11 cellular contexts compared by ENCODE assay signal in the genomic region with DNA sequence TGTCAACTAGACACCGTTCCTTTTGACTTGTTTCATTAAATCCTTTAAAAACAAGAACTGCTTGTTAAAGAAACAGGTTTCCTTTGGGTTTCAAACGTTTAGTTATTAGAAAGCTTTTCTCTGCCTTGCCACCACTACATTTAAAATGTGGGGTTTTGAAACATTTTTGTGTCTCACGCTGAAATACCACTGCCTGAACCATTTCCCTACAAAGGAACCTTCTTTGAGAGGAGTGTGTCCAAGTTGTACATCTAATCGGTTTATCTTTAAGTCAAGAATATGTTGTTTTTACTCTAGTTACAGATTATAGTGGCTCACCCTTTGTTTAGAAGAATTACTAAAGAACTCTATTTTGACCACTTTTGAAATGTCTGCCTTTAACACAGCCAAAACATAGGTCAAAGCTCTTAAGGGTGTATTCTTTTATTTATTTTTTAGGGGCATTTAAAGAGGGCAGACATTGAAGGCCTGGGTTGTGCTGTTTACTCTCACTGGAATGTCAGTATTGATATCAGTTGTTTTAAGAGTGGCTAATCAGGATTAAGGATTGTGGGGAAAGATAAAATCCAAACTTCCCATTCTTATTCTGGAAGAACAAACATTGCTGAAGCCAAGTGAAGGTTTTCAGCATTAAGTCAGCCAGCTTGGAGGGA.
DNase-seq lines count a peak whose midpoint lies in the region; ATAC-seq, FAIRE-seq and TF ChIP-seq lines count a peak whose summit lies in the region.
"Had no signal": no experiment of that assay in that cellular context is flagged by ENCODE, and none has a peak within 500 bp of the region (broad histone marks: within the 10 kb centered on the region; RNA-seq: fewer than 3 reads in every experiment).

No MANE protein-coding gene starts in this region.

- H3K4me3 ChIP-seq in astrocyte (ENCODE audit: insufficient read depth, low read depth, low read length) (no peak overlapping the region), lower lobe of right lung (no peak overlapping the region), thyroid gland (replicated peaks in 1 of 3) (no peak overlapping the region)
- H3K4me3 ChIP-seq: skin epidermis had no signal

- no peak for TF ChIP-seq POLR2A in thyroid gland (IDR thresholded peaks at IDR 0.05)

- H3K36me3 Mint-ChIP-seq in activated naive CD4-positive, alpha-beta T cell treated with anti-CD3 and anti-CD28 coated beads, Interleukin-2, amount 50 U/mL, for 24 hours: peaks cover 21% of the 10 kb centered on the region
- H3K36me3 Mint-ChIP-seq in astrocyte (ENCODE audit: low read depth, unreplicated experiment): peaks cover 22% of the 10 kb centered on the region

- H3K4me2 ChIP-seq in astrocyte (ENCODE audit: low read length): peak overlapping the region; percentile 65

- 37 to 54% methylated on average over 4 of the region's 4 CpGs for WGBS in thyroid gland, 2 donors

- H3K79me2 ChIP-seq in astrocyte (ENCODE audit: insufficient read depth, low read length): peaks cover 49% of the 10 kb centered on the region

- H3K36me3 ChIP-seq in astrocyte (ENCODE audit: insufficient read depth, low read length) (peaks cover 2% of the 10 kb centered on the region), lower lobe of right lung (no peaks in the 10 kb centered on the region), thyroid gland (no peaks in the 10 kb centered on the region)

- no peaks in the 10 kb centered on the region for H3K9me3 Mint-ChIP-seq in activated naive CD4-positive, alpha-beta T cell treated with anti-CD3 and anti-CD28 coated beads, Interleukin-2, amount 50 U/mL, for 24 hours
- H3K9me3 Mint-ChIP-seq in astrocyte (ENCODE audit: unreplicated experiment): no peaks in the 10 kb centered on the region

- no peak for DNase-seq in activated naive CD4-positive, alpha-beta T cell treated with Interleukin-2 at 50 U/mL for 16 hours
- DNase-seq in astrocyte (ENCODE audit: low read depth): peak; percentile 65
- no peak for DNase-seq in lower lobe of right lung
- DNase-seq in thyroid gland: no peak
- no peak for DNase-seq in hippocampal formation (lab: John Stamatoyannopoulos, UW)
- no peak for DNase-seq in NCI-H2081 treated with DMSO at 0.1 percent for 48 hours (lab: John Stamatoyannopoulos, UW)
- DNase-seq: activated effector memory CD4-positive, alpha-beta T cell treated with Interleukin-2 at 50 U/mL for 16 hours; NCI-H1092 treated with DMSO at 0.1 percent for 48 hours had no signal

- H2AFZ ChIP-seq in astrocyte (ENCODE audit: low read depth, low read length): no peak overlapping the region

- TF ChIP-seq CTCF in astrocyte (IDR thresholded peaks at IDR 0.05; ENCODE audit: insufficient read depth, low read depth, low read length): no peak
- TF ChIP-seq CTCF in lower lobe of right lung (IDR thresholded peaks at IDR 0.05): no peak
- no peak for TF ChIP-seq CTCF in thyroid gland (IDR thresholded peaks at IDR 0.05)

- no peaks in the 10 kb centered on the region for H3K27me3 Mint-ChIP-seq in activated naive CD4-positive, alpha-beta T cell treated with anti-CD3 and anti-CD28 coated beads, Interleukin-2, amount 50 U/mL, for 24 hours
- H3K27me3 Mint-ChIP-seq in astrocyte (ENCODE audit: low read depth, unreplicated experiment): no peaks in the 10 kb centered on the region

- intact Hi-C loops in lower lobe of right lung (cut with DNase I): no loop called here
- intact Hi-C loops in thyroid gland (cut with DNase I): no loop called here

- peak overlapping the region; percentile 62 for H3K9ac ChIP-seq in astrocyte (ENCODE audit: low read length)

- FAIRE-seq in astrocyte (lab: Jason Lieb, UNC): no peak

- H4K20me1 ChIP-seq in astrocyte (ENCODE audit: insufficient read depth, low read length): peaks cover 57% of the 10 kb centered on the region

- peaks cover 37% of the 10 kb centered on the region for H3K4me1 ChIP-seq in astrocyte (ENCODE audit: insufficient read depth, low read length)
- peaks cover 65% of the 10 kb centered on the region for H3K4me1 ChIP-seq in lower lobe of right lung
- H3K4me1 ChIP-seq in thyroid gland: peaks cover 28 to 59% of the 10 kb centered on the region in 2 donors

- no peaks in the 10 kb centered on the region for H3K9me3 ChIP-seq in astrocyte (ENCODE audit: insufficient read depth, low read depth, low read length)
- H3K9me3 ChIP-seq in lower lobe of right lung: no peaks in the 10 kb centered on the region
- no peaks in the 10 kb centered on the region for H3K9me3 ChIP-seq in thyroid gland

- ATAC-seq in lower lobe of right lung: peak in 1 of 2 donors; percentile 8
- ATAC-seq in GM18520 (IDR thresholded peaks at IDR 0.05; ENCODE audit: unreplicated experiment): no peak

- no peak overlapping the region for H3K4me3 Mint-ChIP-seq in activated naive CD4-positive, alpha-beta T cell treated with anti-CD3 and anti-CD28 coated beads, Interleukin-2, amount 50 U/mL, for 24 hours
- H3K4me3 Mint-ChIP-seq in astrocyte (ENCODE audit: unreplicated experiment): no peak overlapping the region

- peaks cover 56% of the 10 kb centered on the region for H3K4me1 Mint-ChIP-seq in activated naive CD4-positive, alpha-beta T cell treated with anti-CD3 and anti-CD28 coated beads, Interleukin-2, amount 50 U/mL, for 24 hours
- peaks cover 68% of the 10 kb centered on the region for H3K4me1 Mint-ChIP-seq in astrocyte (ENCODE audit: low read depth, unreplicated experiment)

- H3K27me3 ChIP-seq in astrocyte (ENCODE audit: insufficient read depth, low read length): no peaks in the 10 kb centered on the region
- no peaks in the 10 kb centered on the region for H3K27me3 ChIP-seq in lower lobe of right lung (ENCODE audit: low read depth)
- H3K27me3 ChIP-seq in thyroid gland: no peaks in the 10 kb centered on the region

- H3K27ac ChIP-seq in astrocyte (ENCODE audit: low read depth, low read length) (peak overlapping the region; percentile 71), lower lobe of right lung (peak overlapping the region; percentile 46), thyroid gland (peak overlapping the region; percentile 10 to 62 (median 46))

- H3K27ac Mint-ChIP-seq in activated naive CD4-positive, alpha-beta T cell treated with anti-CD3 and anti-CD28 coated beads, Interleukin-2, amount 50 U/mL, for 24 hours: peak overlapping the region; percentile 6
- H3K27ac Mint-ChIP-seq in astrocyte (ENCODE audit: unreplicated experiment): peak overlapping the region; percentile 69
